Comparison of ENCODE assay signal across 29 cellular contexts in genomic region chr21:41770901-41771624, GRCh38. TPM values are rescaled to one million over a fixed set of nuclear protein-coding genes. Genes with fewer than 3 reads are reported as not detected.
A peak's percentile ranks its signal among the peaks of the same experiment; 100 is the strongest.
DNase-seq lines count a peak whose midpoint lies in the region; ATAC-seq and TF ChIP-seq lines count a peak whose summit lies in the region.
"Had no signal": no experiment of that assay in that cellular context is flagged by ENCODE, and none has a peak within 500 bp of the region (broad histone marks: within the 10 kb centered on the region; RNA-seq: fewer than 3 reads in every experiment).

No MANE protein-coding gene starts in this region.

- POLR2A ChIA-PET in Panc1 (lab: Charles Lee), result no interaction called here

- no peaks in the 10 kb centered on the region for H3K36me3 Mint-ChIP-seq in neural crest cell (ENCODE audit: low read depth)
- H3K36me3 Mint-ChIP-seq: CD4-positive, CD25-positive, alpha-beta regulatory T cell had no signal

- in situ Hi-C loops in Panc1 (cut with HindIII; ENCODE audit: low pct_unique_long_range_greater_than_20kb, low sequenced_read_pairs), result loop anchor here (25.0 kb wide), 1 partner anchor 159 kb away; no protein-coding TSS in a partner anchor

- H3K9me3 Mint-ChIP-seq in neural crest cell, result no peaks in the 10 kb centered on the region

- H3K9me3 ChIP-seq in Panc1 (ENCODE audit: control insufficient read depth, insufficient read depth, low read depth, low read length) (no peaks in the 10 kb centered on the region), upper lobe of right lung (no peaks in the 10 kb centered on the region)
- H3K9me3 ChIP-seq: SJSA1 had no signal

- CTCF ChIA-PET in Panc1 (lab: Charles Lee), result interaction anchor here (1.7 kb wide), 1 partner anchor 158 kb away, joined by 8 read pairs; no protein-coding TSS in a partner anchor

- H3K27ac Mint-ChIP-seq in neural crest cell (ENCODE audit: unreplicated experiment), result no peak overlapping the region
- H3K27ac Mint-ChIP-seq: GM23338 had no signal

- H3K27ac ChIP-seq in Panc1 (ENCODE audit: low read length), result peak overlapping the region; percentile 95
- no peak overlapping the region for H3K27ac ChIP-seq in upper lobe of right lung
- H3K27ac ChIP-seq: 22Rv1, HL-60, SJSA1 had no signal

- H3K27me3 Mint-ChIP-seq in neural crest cell (ENCODE audit: low read depth), result peaks cover 82% of the 10 kb centered on the region

- H3K36me3 ChIP-seq in Panc1 (ENCODE audit: control insufficient read depth, insufficient read depth, low read length), result no peaks in the 10 kb centered on the region; the same call in 1 of the 2 replicates
- no peaks in the 10 kb centered on the region for H3K36me3 ChIP-seq in upper lobe of right lung
- H3K36me3 ChIP-seq: SJSA1 had no signal

- ATAC-seq in Panc1, result no peak
- ATAC-seq in upper lobe of right lung, result no peak
- ATAC-seq: GM12878, GM23338, PC-3 had no signal

- DNase-seq in NCI-H82 (lab: John Stamatoyannopoulos, UW) (peak; percentile 50), NCI-H82 treated with DMSO at 0.1 percent for 48 hours (lab: John Stamatoyannopoulos, UW; ENCODE audit: unreplicated experiment) (no peak), Panc1 (ENCODE audit: low read depth, low spot score) (no peak), neural crest cell (ENCODE audit: low read depth, low spot score) (no peak), upper lobe of right lung (peak; percentile 38), inferior parietal cortex (ENCODE audit: extremely low spot score) (no peak), NCI-H2227 (lab: John Stamatoyannopoulos, UW; ENCODE audit: unreplicated experiment) (no peak), NCI-H128 (lab: John Stamatoyannopoulos, UW; ENCODE audit: unreplicated experiment) (no peak)
- DNase-seq: CD4-positive, CD25-positive, alpha-beta regulatory T cell; COR-L47; EL; GDM1; HCEC 1CT; NCI-H1048; NCI-H1417 treated with DMSO at 0.1 percent for 48 hours; NCI-H1694 treated with DMSO at 0.1 percent for 48 hours; NCI-H2081; NCI-H2171; NCI-H345; NCI-H510A treated with DMSO at 0.1 percent for 48 hours; NCI-H748 treated with DMSO at 0.1 percent for 48 hours; NK-92 treated with Interleukin-12 subunit alpha and Interleukin-12 subunit beta, amount 100 ng/mL, for 24 hours; PC-3; Right ventricle myocardium superior had no signal

- H3K4me3 ChIP-seq in Panc1 (ENCODE audit: low read depth in 2 of 2, low read length in 2 of 2) (no peak overlapping the region), upper lobe of right lung (no peak overlapping the region)
- H3K4me3 ChIP-seq: GM12878, GM23338, SJSA1 had no signal

- peak overlapping the region; percentile 17 for H3K4me3 Mint-ChIP-seq in neural crest cell
- H3K4me3 Mint-ChIP-seq: GM23338 had no signal

- intact Hi-C loops in Panc1 (cut with micrococcal nuclease; ENCODE audit: unreplicated experiment) (no loop called here), upper lobe of right lung (cut with DNase I) (no loop called here)

- H3K4me1 Mint-ChIP-seq in neural crest cell, result peaks cover 16% of the 10 kb centered on the region

- H3K27me3 ChIP-seq in Panc1 (ENCODE audit: control insufficient read depth, insufficient read depth, low read length), result no peaks in the 10 kb centered on the region
- peaks cover 58% of the 10 kb centered on the region for H3K27me3 ChIP-seq in upper lobe of right lung
- H3K27me3 ChIP-seq: SJSA1 had no signal

- TF ChIP-seq CTCF in Panc1 (IDR thresholded peaks at IDR 0.05) (no peak), neural crest cell (conservative IDR thresholded peaks at IDR 0.05) (no peak), upper lobe of right lung (IDR thresholded peaks at IDR 0.05) (no peak)

- no TSS peak for BruUV-seq in Panc1 (replicated peaks; lab: Mats Ljungman, UMichigan)

- H3K4me1 ChIP-seq in Panc1 (ENCODE audit: control insufficient read depth, insufficient read depth, low read length) (peaks cover 42% of the 10 kb centered on the region), upper lobe of right lung (peaks cover 22% of the 10 kb centered on the region)

RNA-seq across cellular contexts. Expression of gene RIPK4, which starts 4.2 kb away (rescaled TPM):
- total RNA-seq in Panc1 (2021; ENCODE audit: unreplicated experiment) (67.4 TPM), neural crest cell (not detected in 2 replicates), upper lobe of right lung (10.9 TPM)
- 76.4 TPM for polyA plus RNA-seq in Panc1 (2012; ENCODE audit: insufficient read length)
- polyA plus RNA-seq: GM12878 had no signal

Comparison
In these comparisons a context has a peak if more than half of its experiments do, and no peak if none do; other contexts are left out.
1. DNase-seq: peak in NCI-H82 (single experiment) and upper lobe of right lung (single experiment); none in NCI-H82 treated with DMSO at 0.1 percent for 48 hours (single experiment), Panc1 (single experiment), neural crest cell (single experiment), inferior parietal cortex (single experiment), NCI-H2227 (single experiment) and NCI-H128 (single experiment).
2. RNA of gene RIPK4, which starts 4.2 kb away (total RNA-seq): 67.4 TPM in Panc1 (single experiment) and 10.9 TPM in upper lobe of right lung (single experiment); not detected in neural crest cell; every median in the first group is over 10 times any median in the second.